25 cellular contexts compared by ENCODE assay signal in the genomic region with DNA sequence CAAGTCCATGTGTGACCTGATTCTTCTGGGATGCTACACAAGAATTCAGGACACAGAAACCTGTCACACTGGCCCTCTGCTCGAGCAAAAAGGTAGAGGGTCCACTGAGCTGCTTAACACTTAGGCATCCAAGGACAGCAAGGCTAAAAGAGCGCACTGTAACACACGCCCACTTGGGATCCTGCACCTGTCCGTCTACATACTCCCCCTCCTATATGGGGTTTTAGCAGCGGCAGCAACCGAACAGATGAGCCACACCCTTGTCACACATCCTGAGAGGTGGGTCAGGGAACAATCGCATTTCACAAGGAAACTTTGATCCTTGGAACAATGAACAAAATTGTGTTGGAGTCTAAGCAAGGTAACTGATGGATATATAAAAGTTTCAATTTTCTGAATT.
"Had no signal": no experiment of that assay in that cellular context is flagged by ENCODE, and none has a peak within 500 bp of the region (broad histone marks: within the 10 kb centered on the region; RNA-seq: fewer than 3 reads in every experiment).

No MANE protein-coding gene starts in this region.

- H3K4me1 ChIP-seq: breast epithelium had no signal

- H3K27me3 Mint-ChIP-seq: activated naive CD4-positive, alpha-beta T cell treated with anti-CD3 and anti-CD28 coated beads, Interleukin-2, amount 50 U/mL, for 24 hours had no signal

- H3K9me3 ChIP-seq: breast epithelium had no signal

- H3K27ac Mint-ChIP-seq: activated CD8-positive, alpha-beta T cell treated with anti-CD3 and anti-CD28 coated beads for 36 hours; activated naive CD4-positive, alpha-beta T cell treated with anti-CD3 and anti-CD28 coated beads, Interleukin-2, amount 50 U/mL, for 24 hours had no signal

- H3K27ac ChIP-seq: breast epithelium, SK-N-MC, VCaP had no signal

- FAIRE-seq: RCC 7860 had no signal

- ATAC-seq: activated CD8-positive, alpha-beta T cell treated with anti-CD3 and anti-CD28 coated beads for 36 hours; PC-3 had no signal

- H3K4me3 ChIP-seq: breast epithelium, SK-N-MC had no signal

- H3K27me3 ChIP-seq: breast epithelium had no signal

- H3K36me3 Mint-ChIP-seq: activated naive CD4-positive, alpha-beta T cell treated with anti-CD3 and anti-CD28 coated beads, Interleukin-2, amount 50 U/mL, for 24 hours had no signal

- H3K9me3 Mint-ChIP-seq: activated CD8-positive, alpha-beta T cell treated with anti-CD3 and anti-CD28 coated beads for 36 hours; activated naive CD4-positive, alpha-beta T cell treated with anti-CD3 and anti-CD28 coated beads, Interleukin-2, amount 50 U/mL, for 24 hours had no signal

- H3K4me3 Mint-ChIP-seq: activated CD8-positive, alpha-beta T cell treated with anti-CD3 and anti-CD28 coated beads for 36 hours; activated naive CD4-positive, alpha-beta T cell treated with anti-CD3 and anti-CD28 coated beads, Interleukin-2, amount 50 U/mL, for 24 hours had no signal

- DNase-seq: activated CD4-positive, alpha-beta T cell treated with anti-CD3 and anti-CD28 coated beads for 4 hours; activated CD8-positive, alpha-beta memory T cell treated with anti-CD3 and anti-CD28 coated beads, Interleukin-2, amount 50 U/mL, for 4 hours; activated CD8-positive, alpha-beta T cell treated with anti-CD3 and anti-CD28 coated beads for 36 hours; activated effector memory CD4-positive, alpha-beta T cell treated with Interleukin-2 at 50 U/mL for 16 hours; activated naive CD4-positive, alpha-beta T cell; aorta; caudate nucleus; Kasumi-1; KBM-7; NCI-H1092; NCI-H1417; NCI-H1694 treated with DMSO at 0.1 percent for 48 hours; NCI-H2029 treated with DMSO at 0.1 percent for 48 hours; NCI-H2171; NCI-H2227 treated with DMSO at 0.1 percent for 48 hours; NCI-H446 treated with DMSO at 0.1 percent for 48 hours; NCI-H524 treated with DMSO at 0.1 percent for 48 hours; PC-3; SIG-M5; T-helper 1 cell had no signal

- H3K4me1 Mint-ChIP-seq: activated naive CD4-positive, alpha-beta T cell treated with anti-CD3 and anti-CD28 coated beads, Interleukin-2, amount 50 U/mL, for 24 hours had no signal

- H3K36me3 ChIP-seq: breast epithelium had no signal
